17 cellular contexts compared by ENCODE assay signal in genomic region chr6:98928688-98929087, GRCh38.
"Had no signal": no experiment of that assay in that cellular context is flagged by ENCODE, and none has a peak within 500 bp of the region (broad histone marks: within the 10 kb centered on the region; RNA-seq: fewer than 3 reads in every experiment).

No MANE protein-coding gene starts in this region.

- H2AFZ ChIP-seq: hepatocyte had no signal

- H3K27ac ChIP-seq: coronary artery, dorsolateral prefrontal cortex, esophagus muscularis mucosa, foreskin keratinocyte, gastroesophageal sphincter, heart left ventricle, hepatocyte, left lung, lower lobe of right lung had no signal

- H3K4me3 Mint-ChIP-seq: mesothelial cell of epicardium had no signal

- DNase-seq: dermis blood vessel endothelial cell; dorsolateral prefrontal cortex; effector CD4-positive, alpha-beta T cell; effector memory CD4-positive, alpha-beta T cell; foreskin keratinocyte; heart left ventricle; left cardiac atrium; left lung; left ventricle myocardium superior; lower lobe of right lung; mesenchymal stem cell; mucosa of descending colon had no signal

- H3K4me3 ChIP-seq: coronary artery, dorsolateral prefrontal cortex, esophagus muscularis mucosa, gastroesophageal sphincter, heart left ventricle, hepatocyte, left lung, lower lobe of right lung, mucosa of descending colon had no signal

- H3K4me1 ChIP-seq: foreskin keratinocyte had no signal

- ATAC-seq: foreskin keratinocyte, gastroesophageal sphincter, heart left ventricle, left cardiac atrium, left lung, left ventricle myocardium superior, lower lobe of right lung, mucosa of descending colon had no signal

- H3K9me3 ChIP-seq: esophagus muscularis mucosa, gastroesophageal sphincter, heart left ventricle, left lung, lower lobe of right lung, mucosa of descending colon had no signal

- H3K27me3 ChIP-seq: dorsolateral prefrontal cortex, esophagus muscularis mucosa, foreskin keratinocyte, gastroesophageal sphincter, heart left ventricle, hepatocyte, left lung had no signal

- H3K27ac Mint-ChIP-seq: mesothelial cell of epicardium had no signal

- H3K4me2 ChIP-seq: hepatocyte had no signal
